Comparison of ENCODE assay signal across 1 cellular context in genomic region chr4:89482248-89482647, GRCh38.
TF ChIP-seq lines count a peak whose summit lies in the region.

No MANE protein-coding gene starts in this region.

TF ChIP-seq in GM23338, 12 proteins besides CTCF, POLR2A, EP300 and RAD21 (continued from another document):
- TF ChIP-seq ZNF462 (CRISPR knock-in tag; IDR thresholded peaks at IDR 0.05) (no peak), ZNF114 (CRISPR knock-in tag; IDR thresholded peaks at IDR 0.05) (no peak), ETS1 (IDR thresholded peaks at IDR 0.05) (no peak), NANOG (IDR thresholded peaks at IDR 0.05; ENCODE audit: borderline replicate concordance) (no peak), JUNB (IDR thresholded peaks at IDR 0.05; ENCODE audit: unreplicated experiment) (no peak), ZNF331 (CRISPR knock-in tag; IDR thresholded peaks at IDR 0.05; ENCODE audit: low read depth) (no peak), EZH2phosphoT487 (IDR thresholded peaks at IDR 0.05; ENCODE audit: unreplicated experiment) (no peak), STAT1 (IDR thresholded peaks at IDR 0.05; ENCODE audit: unreplicated experiment) (no peak), POLR2AphosphoS5 (IDR thresholded peaks at IDR 0.05; ENCODE audit: low read depth) (no peak)
